ENCODE assay signal across 9 cellular contexts in the genomic region with DNA sequence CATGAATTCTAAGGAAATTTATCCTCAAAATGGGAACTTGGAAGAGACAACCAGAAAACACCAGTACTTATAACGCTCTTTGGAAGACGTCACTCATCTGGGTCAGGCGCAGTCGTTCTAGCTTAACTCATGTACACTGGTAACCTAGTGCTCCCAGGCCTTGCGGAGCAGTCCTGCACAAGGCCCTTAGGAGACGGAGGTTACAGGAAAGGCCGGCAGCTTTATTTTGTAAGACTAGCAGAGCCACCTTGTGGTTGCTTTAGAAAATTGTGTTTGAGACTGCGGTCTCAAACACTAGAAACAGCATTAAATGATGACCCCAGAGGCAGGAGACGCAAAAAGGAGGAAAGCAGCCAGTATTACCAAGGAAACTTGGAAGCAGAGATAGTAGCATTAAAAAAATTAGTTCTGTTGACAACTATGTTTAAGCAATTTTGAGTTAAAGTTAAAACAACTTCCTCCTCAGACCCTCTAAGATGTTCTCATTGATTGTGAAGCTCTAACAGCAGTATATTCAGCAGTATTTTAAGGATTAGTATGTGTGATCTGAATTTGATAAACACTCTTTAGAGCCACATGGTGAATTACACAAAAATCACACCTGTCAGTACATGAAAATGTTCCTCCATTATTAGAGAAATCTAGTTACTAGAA.
DNase-seq lines count a peak whose midpoint lies in the region; ATAC-seq and TF ChIP-seq lines count a peak whose summit lies in the region.
"Had no signal": no experiment of that assay in that cellular context is flagged by ENCODE, and none has a peak within 500 bp of the region (broad histone marks: within the 10 kb centered on the region; RNA-seq: fewer than 3 reads in every experiment).

No MANE protein-coding gene starts in this region.

- H3K4me3 ChIP-seq in heart left ventricle (no peak overlapping the region), retinal pigment epithelial cell (ENCODE audit: low read length) (no peak overlapping the region)
- H3K4me3 ChIP-seq: SK-N-MC had no signal

- peak in 8 of 14 donors; percentile 2 to 15 (median 8) for DNase-seq in C1 segment of cervical spinal cord (lab: John Stamatoyannopoulos, UW)
- DNase-seq in GM20000 (ENCODE audit: low spot score): peak; percentile 57
- DNase-seq in NCI-H2227 treated with DMSO at 0.1 percent for 48 hours (lab: John Stamatoyannopoulos, UW): peak; percentile 72
- DNase-seq in activated CD4-positive, alpha-beta T cell treated with anti-CD3 and anti-CD28 coated beads, Interleukin-2, amount 50 U/mL, for 48 hours: peak; percentile 7 to 13
- DNase-seq in heart left ventricle: peak in 4 of 5 donors; percentile 41 to 69 (median 58)
- DNase-seq in retinal pigment epithelial cell (ENCODE audit: low read depth): peak; percentile 34
- no peak for DNase-seq in activated naive CD4-positive, alpha-beta T cell treated with anti-CD3 and anti-CD28 coated beads, Interleukin-2, amount 10 ng/mL, durations not matched to agents 7 days and 5 days

- no peak overlapping the region for H3K4me3 Mint-ChIP-seq in activated naive CD4-positive, alpha-beta T cell treated with anti-CD3 and anti-CD28 coated beads, Interleukin-2, amount 10 ng/mL, durations not matched to agents 7 days and 5 days

- TF ChIP-seq CTCF in GM20000 (IDR thresholded peaks at IDR 0.05; ENCODE audit: extremely low read depth, missing control alignments) (peak; percentile 39), heart left ventricle (IDR thresholded peaks at IDR 0.05) (peak; percentile 50 to 79 (median 66)), retinal pigment epithelial cell (conservative IDR thresholded peaks at IDR 0.05; ENCODE audit: low read depth, low read length) (peak; percentile 67)

- H3K4me1 ChIP-seq in heart left ventricle: peaks cover 0 to 17% (median 7%) of the 10 kb centered on the region in 12 donors

- peaks cover 32% of the 10 kb centered on the region for H3K27me3 Mint-ChIP-seq in activated naive CD4-positive, alpha-beta T cell treated with anti-CD3 and anti-CD28 coated beads, Interleukin-2, amount 10 ng/mL, durations not matched to agents 7 days and 5 days

- no peaks in the 10 kb centered on the region for H3K27me3 ChIP-seq in heart left ventricle

- no peaks in the 10 kb centered on the region for H3K36me3 ChIP-seq in heart left ventricle

- H3K27ac Mint-ChIP-seq in activated naive CD4-positive, alpha-beta T cell treated with anti-CD3 and anti-CD28 coated beads, Interleukin-2, amount 10 ng/mL, durations not matched to agents 7 days and 5 days: no peak overlapping the region

- H3K9me3 Mint-ChIP-seq in activated naive CD4-positive, alpha-beta T cell treated with anti-CD3 and anti-CD28 coated beads, Interleukin-2, amount 10 ng/mL, durations not matched to agents 7 days and 5 days: no peaks in the 10 kb centered on the region

- CTCF ChIA-PET in activated naive CD4-positive, alpha-beta T cell treated with anti-CD3 and anti-CD28 coated beads, Interleukin-2, amount 10 ng/mL, durations not matched to agents 7 days and 5 days (lab: Charles Lee): interaction anchor here (0.6 to 1.5 kb wide), 10 partner anchors 13 to 235 kb away, joined by 3 to 5 read pairs (median 3); no protein-coding TSS in a partner anchor

- peaks cover 6% of the 10 kb centered on the region for H3K4me1 Mint-ChIP-seq in activated naive CD4-positive, alpha-beta T cell treated with anti-CD3 and anti-CD28 coated beads, Interleukin-2, amount 10 ng/mL, durations not matched to agents 7 days and 5 days

- H3K27ac ChIP-seq in heart left ventricle: no peak overlapping the region
- H3K27ac ChIP-seq: SK-N-MC had no signal

- intact Hi-C loops in heart left ventricle (cut with DNase I): loop anchor here in 9 of 10 donors (2.0 to 10.0 kb wide), 7 partner anchors 232 to 435 kb away; a partner anchor contains a TSS

- no peaks in the 10 kb centered on the region for H3K36me3 Mint-ChIP-seq in activated naive CD4-positive, alpha-beta T cell treated with anti-CD3 and anti-CD28 coated beads, Interleukin-2, amount 10 ng/mL, durations not matched to agents 7 days and 5 days

- TF ChIP-seq POLR2A in heart left ventricle (IDR thresholded peaks at IDR 0.05): no peak

- ATAC-seq in heart left ventricle (peak; percentile 82 to 94 (median 90)), HG02571 (IDR thresholded peaks at IDR 0.05; ENCODE audit: unreplicated experiment) (no peak)

- 6 to 15% (median 12%) methylated on average over 9 of the region's 9 CpGs for WGBS in heart left ventricle, 4 donors

- H3K9me3 ChIP-seq in heart left ventricle: peaks cover 0 to 7% (median 0%) of the 10 kb centered on the region in 12 donors
